ENCODE assay signal across 32 cellular contexts in genomic region chr7:103967401-103967800, GRCh38. TPM values are rescaled to one million over a fixed set of nuclear protein-coding genes. Genes with fewer than 3 reads are reported as not detected.
"Had no signal": no experiment of that assay in that cellular context is flagged by ENCODE, and none has a peak within 500 bp of the region (broad histone marks: within the 10 kb centered on the region; RNA-seq: fewer than 3 reads in every experiment).

No MANE protein-coding gene starts in this region.

- H3K36me3 ChIP-seq: esophagus muscularis mucosa, heart left ventricle, pancreas, prostate gland, sigmoid colon, stomach, thyroid gland, upper lobe of left lung, vagina had no signal

- H3K4me1 ChIP-seq: esophagus muscularis mucosa, foreskin keratinocyte, heart left ventricle, pancreas, prostate gland, sigmoid colon, stomach, thyroid gland, upper lobe of left lung, vagina had no signal

- FAIRE-seq: bronchial epithelial cell, pancreas, small intestine had no signal

- H3K9me3 ChIP-seq: esophagus muscularis mucosa, heart left ventricle, pancreas, prostate gland, sigmoid colon, stomach, thyroid gland, upper lobe of left lung, vagina had no signal

- H3K27me3 ChIP-seq: esophagus muscularis mucosa, foreskin keratinocyte, heart left ventricle, pancreas, sigmoid colon, stomach, thyroid gland, upper lobe of left lung, vagina had no signal

- H3K4me3 Mint-ChIP-seq: activated CD4-positive, alpha-beta memory T cell treated with anti-CD3 and anti-CD28 coated beads, Interleukin-2, amount 10 ng/mL, durations not matched to agents 7 days and 5 days; activated CD4-positive, alpha-beta T cell treated with anti-CD3 and anti-CD28 coated beads, Interleukin-2, amount 10 ng/mL, durations not matched to agents 24 days and 14 days; activated T-cell treated with anti-CD3 and anti-CD28 coated beads, Interleukin-2, amount 50 U/mL, for 4 hours; activated T-helper 17 cell treated with anti-CD3 and anti-CD28 coated beads, Interleukin-2, amount 50 U/mL, for 72 hours; central memory CD8-positive, alpha-beta T cell; dendritic cell treated with granulocyte-macrophage colony-stimulating factor and Interleukin-4, amounts not matched to agents 40 ng/mL and 50 ng/mL, for 4 days; mesothelial cell of epicardium; naive B cell; stimulated activated memory B cell treated with anti-CD40 and anti-IgM and Interleukin-4, amounts not matched to agents 10 μg/mL and 1 μg/mL and 100 μg/mL, for 72 hours had no signal

- H3K27me3 Mint-ChIP-seq: activated CD4-positive, alpha-beta memory T cell treated with anti-CD3 and anti-CD28 coated beads, Interleukin-2, amount 10 ng/mL, durations not matched to agents 7 days and 5 days; central memory CD8-positive, alpha-beta T cell; dendritic cell treated with granulocyte-macrophage colony-stimulating factor and Interleukin-4, amounts not matched to agents 40 ng/mL and 50 ng/mL, for 4 days had no signal

- H3K27ac ChIP-seq: esophagus muscularis mucosa, foreskin keratinocyte, heart left ventricle, pancreas, prostate gland, sigmoid colon, stomach, thyroid gland, upper lobe of left lung, vagina, VCaP had no signal

- H3K27ac Mint-ChIP-seq: activated CD4-positive, alpha-beta memory T cell treated with anti-CD3 and anti-CD28 coated beads, Interleukin-2, amount 10 ng/mL, durations not matched to agents 7 days and 5 days; activated CD4-positive, alpha-beta T cell treated with anti-CD3 and anti-CD28 coated beads, Interleukin-2, amount 10 ng/mL, durations not matched to agents 24 days and 14 days; activated naive CD4-positive, alpha-beta T cell treated with anti-CD3 and anti-CD28 coated beads, Interleukin-2, amount 50 U/mL, for 72 hours; activated T-helper 17 cell treated with anti-CD3 and anti-CD28 coated beads, Interleukin-2, amount 50 U/mL, for 72 hours; dendritic cell treated with granulocyte-macrophage colony-stimulating factor and Interleukin-4, amounts not matched to agents 40 ng/mL and 50 ng/mL, for 4 days; mesothelial cell of epicardium; naive B cell; stimulated activated memory B cell treated with anti-CD40 and anti-IgM and Interleukin-4, amounts not matched to agents 10 μg/mL and 1 μg/mL and 100 μg/mL, for 72 hours had no signal

- H3K9me3 Mint-ChIP-seq: activated CD4-positive, alpha-beta memory T cell treated with anti-CD3 and anti-CD28 coated beads, Interleukin-2, amount 10 ng/mL, durations not matched to agents 7 days and 5 days; activated CD4-positive, alpha-beta T cell treated with anti-CD3 and anti-CD28 coated beads, Interleukin-2, amount 10 ng/mL, durations not matched to agents 24 days and 14 days; activated naive CD4-positive, alpha-beta T cell treated with anti-CD3 and anti-CD28 coated beads, Interleukin-2, amount 50 U/mL, for 72 hours; activated T-cell treated with anti-CD3 and anti-CD28 coated beads, Interleukin-2, amount 50 U/mL, for 4 hours; activated T-helper 17 cell treated with anti-CD3 and anti-CD28 coated beads, Interleukin-2, amount 50 U/mL, for 72 hours; central memory CD8-positive, alpha-beta T cell; dendritic cell treated with granulocyte-macrophage colony-stimulating factor and Interleukin-4, amounts not matched to agents 40 ng/mL and 50 ng/mL, for 4 days; mesothelial cell of epicardium; stimulated activated memory B cell treated with anti-CD40 and anti-IgM and Interleukin-4, amounts not matched to agents 10 μg/mL and 1 μg/mL and 100 μg/mL, for 72 hours had no signal

- H3K4me1 Mint-ChIP-seq: activated CD4-positive, alpha-beta memory T cell treated with anti-CD3 and anti-CD28 coated beads, Interleukin-2, amount 10 ng/mL, durations not matched to agents 7 days and 5 days; activated CD4-positive, alpha-beta T cell treated with anti-CD3 and anti-CD28 coated beads, Interleukin-2, amount 10 ng/mL, durations not matched to agents 24 days and 14 days; activated T-helper 17 cell treated with anti-CD3 and anti-CD28 coated beads, Interleukin-2, amount 50 U/mL, for 72 hours; central memory CD8-positive, alpha-beta T cell; mesothelial cell of epicardium; naive B cell; stimulated activated memory B cell treated with anti-CD40 and anti-IgM and Interleukin-4, amounts not matched to agents 10 μg/mL and 1 μg/mL and 100 μg/mL, for 72 hours had no signal

- H3K36me3 Mint-ChIP-seq: activated naive CD4-positive, alpha-beta T cell treated with anti-CD3 and anti-CD28 coated beads, Interleukin-2, amount 50 U/mL, for 72 hours; mesothelial cell of epicardium; naive B cell; stimulated activated memory B cell treated with anti-CD40 and anti-IgM and Interleukin-4, amounts not matched to agents 10 μg/mL and 1 μg/mL and 100 μg/mL, for 72 hours had no signal

- DNase-seq: activated CD4-positive, alpha-beta memory T cell treated with anti-CD3 and anti-CD28 coated beads, Interleukin-2, amount 10 ng/mL, durations not matched to agents 7 days and 5 days; activated CD4-positive, alpha-beta T cell treated with anti-CD3 and anti-CD28 coated beads, Interleukin-2, amount 10 ng/mL, durations not matched to agents 24 days and 14 days; activated CD8-positive, alpha-beta memory T cell treated with anti-CD3 and anti-CD28 coated beads, Interleukin-2, amount 50 U/mL, for 48 hours; activated gamma-delta T cell treated with Interleukin-2 at 50 U/mL for 16 hours; activated T-cell treated with anti-CD3 and anti-CD28 coated beads, Interleukin-2, amount 50 U/mL, for 4 hours; anterior cingulate cortex; foreskin keratinocyte; heart left ventricle; islet precursor cell; left ventricle myocardium superior; naive B cell; nucleus accumbens; pancreas; retina; sigmoid colon; small intestine; stimulated activated CD4-positive, alpha-beta T cell treated with anti-CD3 and anti-CD28 coated beads, Interleukin-4, amount 100 ng/mL, for 24 hours; stomach; thyroid gland; upper lobe of left lung had no signal

- H3K4me3 ChIP-seq: esophagus muscularis mucosa, heart left ventricle, pancreas, prostate gland, sigmoid colon, stomach, thyroid gland, upper lobe of left lung, vagina had no signal

- ATAC-seq: activated CD4-positive, CD25-positive, alpha-beta regulatory T cell treated with anti-CD3 and anti-CD28 coated beads, Interleukin-2, amount 50 U/mL, for 24 hours; activated naive CD4-positive, alpha-beta T cell treated with anti-CD3 and anti-CD28 coated beads, Interleukin-2, amount 50 U/mL, for 72 hours; activated T-cell treated with anti-CD3 and anti-CD28 coated beads, Interleukin-2, amount 50 U/mL, for 4 hours; activated T-helper 17 cell treated with anti-CD3 and anti-CD28 coated beads, Interleukin-2, amount 50 U/mL, for 72 hours; foreskin keratinocyte; heart left ventricle; left ventricle myocardium superior; pancreas; stimulated activated memory B cell treated with anti-CD40 and anti-IgM and Interleukin-4, amounts not matched to agents 10 μg/mL and 1 μg/mL and 100 μg/mL, for 72 hours had no signal

RNA-seq across cellular contexts. Expression of gene RELN, which starts 22.1 kb away (rescaled TPM):
- total RNA-seq: activated CD4-positive, alpha-beta memory T cell treated with anti-CD3 and anti-CD28 coated beads, Interleukin-2, amount 10 ng/mL, durations not matched to agents 7 days and 5 days; activated CD4-positive, alpha-beta T cell treated with anti-CD3 and anti-CD28 coated beads, Interleukin-2, amount 10 ng/mL, durations not matched to agents 24 days and 14 days; activated naive CD4-positive, alpha-beta T cell treated with anti-CD3 and anti-CD28 coated beads, Interleukin-2, amount 50 U/mL, for 72 hours; activated T-helper 17 cell treated with anti-CD3 and anti-CD28 coated beads, Interleukin-2, amount 50 U/mL, for 72 hours; bronchial epithelial cell; foreskin keratinocyte had no signal
- polyA plus RNA-seq: foreskin keratinocyte had no signal
